ENCODE assay signal across 20 cellular contexts in the genomic region with DNA sequence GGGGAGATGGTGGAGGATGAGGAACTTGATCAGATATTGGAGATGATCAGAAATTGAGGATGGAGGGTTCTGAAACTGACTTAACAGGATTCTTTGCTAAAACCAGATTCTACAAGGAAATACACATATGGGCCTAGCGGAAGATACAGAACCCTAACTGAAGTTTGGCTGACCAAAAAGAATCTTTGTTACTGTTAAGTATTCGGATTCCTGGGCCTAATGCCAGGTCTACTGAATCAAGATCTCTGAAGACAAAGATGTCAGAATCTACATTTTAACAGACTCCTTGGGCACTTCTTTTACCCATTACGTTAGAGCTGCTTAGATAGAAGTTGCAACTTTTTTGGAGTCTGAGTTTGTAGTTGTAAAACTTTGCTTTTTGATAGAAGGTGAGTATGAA.
DNase-seq lines count a peak whose midpoint lies in the region; ATAC-seq and TF ChIP-seq lines count a peak whose summit lies in the region.
"Had no signal": no experiment of that assay in that cellular context is flagged by ENCODE, and none has a peak within 500 bp of the region (broad histone marks: within the 10 kb centered on the region; RNA-seq: fewer than 3 reads in every experiment).

No MANE protein-coding gene starts in this region.

- no peak overlapping the region for H3K4me3 Mint-ChIP-seq in immature natural killer cell
- H3K4me3 Mint-ChIP-seq: CD4-positive, alpha-beta memory T cell; stimulated activated memory B cell treated with anti-CD40 and anti-IgM and Interleukin-4, amounts not matched to agents 10 μg/mL and 1 μg/mL and 100 μg/mL, for 72 hours; T-helper 17 cell had no signal

- TF ChIP-seq EP300 in transverse colon (IDR thresholded peaks at IDR 0.05; ENCODE audit: low read depth), result no peak

- H3K27ac ChIP-seq in brain microvascular endothelial cell, result no peak overlapping the region
- H3K27ac ChIP-seq in transverse colon, result peak overlapping the region in 3 of 4 donors; percentile 16 to 54 (median 28)
- H3K27ac ChIP-seq: hepatocyte had no signal

- WGBS in transverse colon (ENCODE audit: low coverage in 1 of 2), 2 donors, result 52 to 58% methylated on average over 3 of the region's 3 CpGs

- peaks cover 86 to 95% of the 10 kb centered on the region in 2 donors for H3K4me1 Mint-ChIP-seq in immature natural killer cell

- no peak for TF ChIP-seq POLR2A in transverse colon (IDR thresholded peaks at IDR 0.05)

- intact Hi-C loops in Right ventricle myocardium inferior (cut with DNase I), result no loop called here
- intact Hi-C loops in left ventricle myocardium superior (cut with micrococcal nuclease), result no loop called here
- intact Hi-C loops in transverse colon (cut with DNase I; ENCODE audit: low total_unique reads), result no loop called here

- H3K27ac Mint-ChIP-seq in immature natural killer cell, result peak overlapping the region in 5 of 6 donors; percentile 20 to 84 (median 66)
- H3K27ac Mint-ChIP-seq: activated T-helper 2 cell treated with anti-CD3 and anti-CD28 coated beads, Interferon-gamma antibody, Interleukin-2, Interleukin-4, amounts not matched to agents 10 μg/mL and 5 μg/mL and 100 μg/mL, durations not matched to agents 14 hours and 24 hours and 36 hours; stimulated activated memory B cell treated with anti-CD40 and anti-IgM and Interleukin-4, amounts not matched to agents 10 μg/mL and 1 μg/mL and 100 μg/mL, for 72 hours; T-helper 17 cell had no signal

- in situ Hi-C loops in brain microvascular endothelial cell (cut with HindIII; ENCODE audit: low pct_ligation_motif_present, low sequenced_read_pairs) (no loop called here), transverse colon (cut with MboI; ENCODE audit: low pct_ligation_motif_present in 1 of 4, low pct_unique_long_range_greater_than_20kb in 1 of 4, low sequenced_read_pairs in 3 of 4) (no loop called here)

- TF ChIP-seq CTCF in brain microvascular endothelial cell (IDR thresholded peaks at IDR 0.05; ENCODE audit: low read depth, low read length, missing control alignments) (no peak), transverse colon (IDR thresholded peaks at IDR 0.05) (no peak)

- no peaks in the 10 kb centered on the region for H3K9me3 ChIP-seq in transverse colon
- H3K9me3 ChIP-seq: upper lobe of left lung had no signal

- DNase-seq in Right ventricle myocardium inferior (ENCODE audit: missing footprints) (no peak), left ventricle myocardium superior (no peak), brain microvascular endothelial cell (peak; percentile 58), immature natural killer cell (no peak), transverse colon (no peak), NCI-H1930 (lab: John Stamatoyannopoulos, UW) (no peak), COLO668 (lab: John Stamatoyannopoulos, UW; ENCODE audit: unreplicated experiment) (no peak)
- DNase-seq in activated CD4-positive, alpha-beta T cell treated with anti-CD3 and anti-CD28 coated beads, Interleukin-2, amount 50 U/mL, for 4 hours, result no peak
- DNase-seq: 8988T; activated CD4-positive, CD25-positive, alpha-beta regulatory T cell; amygdala; CD4-positive, alpha-beta memory T cell; cortex of kidney; erythroblast; SHP77 treated with DMSO at 0.1 percent for 48 hours; T-helper 17 cell; upper lobe of left lung had no signal

- peaks cover 6% of the 10 kb centered on the region for H3K36me3 ChIP-seq in brain microvascular endothelial cell (replicated peaks)
- no peaks in the 10 kb centered on the region for H3K36me3 ChIP-seq in transverse colon
- H3K36me3 ChIP-seq: upper lobe of left lung had no signal

- H3K4me1 ChIP-seq in transverse colon, result peaks cover 6 to 57% (median 22%) of the 10 kb centered on the region in 4 donors

- no peaks in the 10 kb centered on the region for H3K27me3 ChIP-seq in brain microvascular endothelial cell (replicated peaks)
- no peaks in the 10 kb centered on the region for H3K27me3 ChIP-seq in transverse colon
- H3K27me3 ChIP-seq: hepatocyte, upper lobe of left lung had no signal

- H3K36me3 Mint-ChIP-seq in immature natural killer cell, result peaks cover 0 to 7% (median 3%) of the 10 kb centered on the region in 3 donors

- ATAC-seq in Right ventricle myocardium inferior, result peak; percentile 21
- no peak for ATAC-seq in left ventricle myocardium superior
- ATAC-seq: stimulated activated memory B cell treated with anti-CD40 and anti-IgM and Interleukin-4, amounts not matched to agents 10 μg/mL and 1 μg/mL and 100 μg/mL, for 72 hours; T-helper 17 cell had no signal

- no peaks in the 10 kb centered on the region for H3K9me3 Mint-ChIP-seq in immature natural killer cell
- H3K9me3 Mint-ChIP-seq: activated T-helper 2 cell treated with anti-CD3 and anti-CD28 coated beads, Interferon-gamma antibody, Interleukin-2, Interleukin-4, amounts not matched to agents 10 μg/mL and 5 μg/mL and 100 μg/mL, durations not matched to agents 14 hours and 24 hours and 36 hours; stimulated activated memory B cell treated with anti-CD40 and anti-IgM and Interleukin-4, amounts not matched to agents 10 μg/mL and 1 μg/mL and 100 μg/mL, for 72 hours had no signal

- H3K4me3 ChIP-seq in brain microvascular endothelial cell (ENCODE audit: low read depth, low read length) (no peak overlapping the region), transverse colon (no peak overlapping the region)
- H3K4me3 ChIP-seq: hepatocyte, upper lobe of left lung had no signal

- peaks cover 0 to 5% (median 0%) of the 10 kb centered on the region in 3 donors for H3K27me3 Mint-ChIP-seq in immature natural killer cell (ENCODE audit: low read depth in 3 of 3)
- H3K27me3 Mint-ChIP-seq: CD4-positive, alpha-beta memory T cell; stimulated activated memory B cell treated with anti-CD40 and anti-IgM and Interleukin-4, amounts not matched to agents 10 μg/mL and 1 μg/mL and 100 μg/mL, for 72 hours; T-helper 17 cell had no signal
